Comparison of ENCODE assay signal across 31 cellular contexts in the genomic region with DNA sequence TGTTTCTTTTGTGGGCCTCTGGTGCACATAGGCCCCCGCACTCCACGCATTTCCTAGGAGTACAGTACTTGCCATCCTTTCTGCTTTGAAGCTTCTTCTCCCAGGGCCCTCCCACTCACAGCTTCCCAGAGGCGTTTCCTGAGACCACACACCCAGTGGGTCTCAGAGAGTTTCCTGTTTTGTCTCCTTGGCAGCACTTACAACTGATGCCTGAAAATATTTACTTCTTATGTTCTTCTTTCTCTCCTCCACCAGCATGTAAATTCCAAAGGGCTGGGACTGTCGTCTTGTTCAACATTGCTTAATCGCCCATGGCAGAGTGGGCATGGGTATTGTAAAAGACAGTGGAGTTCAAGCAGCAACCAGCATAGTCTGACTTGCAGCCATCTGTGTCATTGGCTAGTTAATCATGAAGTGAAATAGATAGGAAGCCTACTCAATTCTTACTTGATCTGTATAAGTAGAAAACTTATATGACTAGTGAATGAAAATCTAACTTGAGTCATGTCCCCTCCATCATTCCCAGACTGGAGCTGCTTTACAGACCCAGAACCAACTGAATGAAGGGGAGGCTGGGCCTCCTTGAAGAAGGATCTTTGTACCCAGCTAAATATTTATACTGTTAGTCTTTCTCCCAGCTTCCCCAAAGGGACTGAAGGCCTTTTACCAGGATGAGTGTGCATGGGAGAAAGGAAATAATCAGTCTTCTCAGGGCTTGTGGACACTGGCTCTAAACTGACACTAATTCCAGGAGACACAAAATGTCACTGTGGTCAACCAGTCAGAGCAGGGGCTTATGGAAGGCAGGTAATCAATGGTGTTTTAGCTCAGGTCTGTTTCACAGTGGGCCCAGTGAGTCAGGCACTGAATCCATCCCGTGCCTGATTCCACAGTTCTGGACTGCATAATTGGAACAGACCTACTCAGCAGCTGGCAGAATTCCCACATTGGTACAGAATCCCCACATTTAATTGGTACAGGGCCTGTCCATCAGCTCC.
A peak's percentile ranks its signal among the peaks of the same experiment; 100 is the strongest.
DNase-seq lines count a peak whose midpoint lies in the region; ATAC-seq and TF ChIP-seq lines count a peak whose summit lies in the region.
"Had no signal": no experiment of that assay in that cellular context is flagged by ENCODE, and none has a peak within 500 bp of the region (broad histone marks: within the 10 kb centered on the region; RNA-seq: fewer than 3 reads in every experiment).

No MANE protein-coding gene starts in this region.

- intact Hi-C loops in activated naive CD4-positive, alpha-beta T cell treated with anti-CD3 and anti-CD28 coated beads for 36 hours (cut with micrococcal nuclease) = no loop called here
- intact Hi-C loops in upper lobe of right lung (cut with DNase I) = no loop called here

- no peaks in the 10 kb centered on the region for H3K36me3 Mint-ChIP-seq in activated naive CD4-positive, alpha-beta T cell treated with anti-CD3 and anti-CD28 coated beads, Interleukin-2, amount 50 U/mL, for 72 hours
- no peaks in the 10 kb centered on the region for H3K36me3 Mint-ChIP-seq in activated naive CD4-positive, alpha-beta T cell treated with anti-CD3 and anti-CD28 coated beads for 36 hours (ENCODE audit: low read depth)
- H3K36me3 Mint-ChIP-seq in activated T-helper 17 cell treated with anti-CD3 and anti-CD28 coated beads, Interleukin-2, amount 50 U/mL, for 72 hours (ENCODE audit: low read depth) = no peaks in the 10 kb centered on the region
- H3K36me3 Mint-ChIP-seq: natural killer cell had no signal

- ATAC-seq in activated naive CD4-positive, alpha-beta T cell treated with anti-CD3 and anti-CD28 coated beads, Interleukin-2, amount 50 U/mL, for 72 hours = peak; percentile 34 to 37
- ATAC-seq in activated T-helper 17 cell treated with anti-CD3 and anti-CD28 coated beads, Interleukin-2, amount 50 U/mL, for 72 hours (replicated peaks) = peak; percentile 53
- peak; percentile 28 for ATAC-seq in upper lobe of right lung
- ATAC-seq in HG02885 (IDR thresholded peaks at IDR 0.05; ENCODE audit: poor library complexity, unreplicated experiment) = no peak
- ATAC-seq: A549, body of pancreas, natural killer cell had no signal

- 72 to 76% methylated on average over 4 to 5 of the region's 6 CpGs for WGBS in mesodermal cell (ENCODE audit: insufficient coverage in 2 of 2), 2 experiments

- peaks cover 3% of the 10 kb centered on the region for H3K27me3 Mint-ChIP-seq in activated naive CD4-positive, alpha-beta T cell treated with anti-CD3 and anti-CD28 coated beads for 36 hours (ENCODE audit: low read depth)
- peaks cover 14% of the 10 kb centered on the region for H3K27me3 Mint-ChIP-seq in activated T-helper 17 cell treated with anti-CD3 and anti-CD28 coated beads, Interleukin-2, amount 50 U/mL, for 72 hours
- H3K27me3 Mint-ChIP-seq: dendritic cell treated with granulocyte-macrophage colony-stimulating factor and Interleukin-4, amounts not matched to agents 40 ng/mL and 50 ng/mL, for 4 days had no signal

- H3K9me3 Mint-ChIP-seq in activated naive CD4-positive, alpha-beta T cell treated with anti-CD3 and anti-CD28 coated beads, Interleukin-2, amount 50 U/mL, for 72 hours = no peaks in the 10 kb centered on the region
- no peaks in the 10 kb centered on the region for H3K9me3 Mint-ChIP-seq in activated naive CD4-positive, alpha-beta T cell treated with anti-CD3 and anti-CD28 coated beads for 36 hours
- no peaks in the 10 kb centered on the region for H3K9me3 Mint-ChIP-seq in activated T-helper 17 cell treated with anti-CD3 and anti-CD28 coated beads, Interleukin-2, amount 50 U/mL, for 72 hours
- H3K9me3 Mint-ChIP-seq: activated T-cell treated with anti-CD3 and anti-CD28 coated beads, Interleukin-2, amount 50 U/mL, for 72 hours; central memory CD8-positive, alpha-beta T cell; dendritic cell treated with granulocyte-macrophage colony-stimulating factor and Interleukin-4, amounts not matched to agents 40 ng/mL and 50 ng/mL, for 4 days; HFFc6; natural killer cell had no signal

- CTCF ChIA-PET in activated naive CD4-positive, alpha-beta T cell treated with anti-CD3 and anti-CD28 coated beads for 36 hours (lab: Charles Lee) = interaction anchor here (0.8 kb wide), 1 partner anchor 25 kb away, joined by 3 read pairs; no protein-coding TSS in a partner anchor

- H3K9me3 ChIP-seq in mesodermal cell (ENCODE audit: control insufficient read depth, low read length) (no peaks in the 10 kb centered on the region), upper lobe of right lung (no peaks in the 10 kb centered on the region)
- H3K9me3 ChIP-seq: A549, body of pancreas, lower lobe of right lung, SJSA1, stomach, vagina had no signal

- DNase-seq in activated naive CD4-positive, alpha-beta T cell treated with anti-CD3 and anti-CD28 coated beads, Interleukin-2, amount 50 U/mL, for 72 hours (ENCODE audit: low spot score in 2 of 2) = no peak
- DNase-seq in activated naive CD4-positive, alpha-beta T cell treated with anti-CD3 and anti-CD28 coated beads for 36 hours = no peak
- DNase-seq in upper lobe of right lung (no peak), foreskin melanocyte (no peak)
- no peak for DNase-seq in stimulated activated CD4-positive, alpha-beta T cell treated with anti-CD3 and anti-CD28 coated beads, Interleukin-1b, Interleukin-23, amount 100 ng/mL, for 48 hours
- DNase-seq: activated CD4-positive, alpha-beta T cell treated with anti-CD3 and anti-CD28 coated beads, Interleukin-2, amount 50 U/mL, for 48 hours; activated naive CD4-positive, alpha-beta T cell; activated T-cell treated with anti-CD3 and anti-CD28 coated beads, Interleukin-2, amount 50 U/mL, for 72 hours; body of pancreas; GM23248; HFFc6; IMR-90; kidney; lower lobe of right lung; natural killer cell; NCI-H1105; NCI-H187 treated with DMSO at 0.1 percent for 48 hours; NCI-H2171 treated with DMSO at 0.1 percent for 48 hours; NCI-H510A treated with DMSO at 0.1 percent for 48 hours; RPMI8226; stomach; T-helper 1 cell had no signal

- no peaks in the 10 kb centered on the region for H3K36me3 ChIP-seq in mesodermal cell (ENCODE audit: control insufficient read depth, insufficient read depth, low read length)
- H3K36me3 ChIP-seq in upper lobe of right lung = no peaks in the 10 kb centered on the region
- H3K36me3 ChIP-seq: lower lobe of right lung, SJSA1, stomach, vagina had no signal

- H3K4me1 Mint-ChIP-seq in activated naive CD4-positive, alpha-beta T cell treated with anti-CD3 and anti-CD28 coated beads for 36 hours (ENCODE audit: low read depth) = peaks cover 4% of the 10 kb centered on the region
- peaks cover 5% of the 10 kb centered on the region for H3K4me1 Mint-ChIP-seq in activated T-helper 17 cell treated with anti-CD3 and anti-CD28 coated beads, Interleukin-2, amount 50 U/mL, for 72 hours

- H3K4me1 ChIP-seq in mesodermal cell (ENCODE audit: control insufficient read depth, insufficient read depth, low read length, poor library complexity, severe bottlenecking) (peaks cover 4% of the 10 kb centered on the region), upper lobe of right lung (no peaks in the 10 kb centered on the region)
- H3K4me1 ChIP-seq: A549, body of pancreas, SJSA1, vagina had no signal

- no peak for TF ChIP-seq CTCF in upper lobe of right lung (IDR thresholded peaks at IDR 0.05)

- H3K4me3 ChIP-seq in mesodermal cell (ENCODE audit: extremely low read depth, insufficient read depth, low read length, poor library complexity, severe bottlenecking) = no peak overlapping the region
- no peak overlapping the region for H3K4me3 ChIP-seq in upper lobe of right lung
- H3K4me3 ChIP-seq: A549, body of pancreas, GM23248, lower lobe of right lung, SJSA1, skin epidermis, stomach, vagina had no signal

- peak overlapping the region; percentile 11 for H3K27ac ChIP-seq in mesodermal cell (ENCODE audit: low read depth, low read length, severe bottlenecking)
- no peak overlapping the region for H3K27ac ChIP-seq in upper lobe of right lung
- H3K27ac ChIP-seq: A549, body of pancreas, GM23248, lower lobe of right lung, SJSA1, stomach, vagina had no signal

- no peak overlapping the region for H3K27ac Mint-ChIP-seq in activated naive CD4-positive, alpha-beta T cell treated with anti-CD3 and anti-CD28 coated beads, Interleukin-2, amount 50 U/mL, for 72 hours
- H3K27ac Mint-ChIP-seq in activated naive CD4-positive, alpha-beta T cell treated with anti-CD3 and anti-CD28 coated beads for 36 hours = no peak overlapping the region
- H3K27ac Mint-ChIP-seq in activated T-helper 17 cell treated with anti-CD3 and anti-CD28 coated beads, Interleukin-2, amount 50 U/mL, for 72 hours = peak overlapping the region; percentile 0
- H3K27ac Mint-ChIP-seq: activated T-cell treated with anti-CD3 and anti-CD28 coated beads, Interleukin-2, amount 50 U/mL, for 72 hours; dendritic cell treated with granulocyte-macrophage colony-stimulating factor and Interleukin-4, amounts not matched to agents 40 ng/mL and 50 ng/mL, for 4 days; HFFc6; natural killer cell had no signal

- H3K4me3 Mint-ChIP-seq in activated naive CD4-positive, alpha-beta T cell treated with anti-CD3 and anti-CD28 coated beads for 36 hours = no peak overlapping the region
- H3K4me3 Mint-ChIP-seq in activated T-helper 17 cell treated with anti-CD3 and anti-CD28 coated beads, Interleukin-2, amount 50 U/mL, for 72 hours = no peak overlapping the region
- H3K4me3 Mint-ChIP-seq: activated T-cell treated with anti-CD3 and anti-CD28 coated beads, Interleukin-2, amount 50 U/mL, for 72 hours; central memory CD8-positive, alpha-beta T cell; dendritic cell treated with granulocyte-macrophage colony-stimulating factor and Interleukin-4, amounts not matched to agents 40 ng/mL and 50 ng/mL, for 4 days; HFFc6; natural killer cell had no signal

- H3K27me3 ChIP-seq in upper lobe of right lung = no peaks in the 10 kb centered on the region
- H3K27me3 ChIP-seq: body of pancreas, vagina had no signal
